ENCODE assay signal across 17 cellular contexts in the genomic region with DNA sequence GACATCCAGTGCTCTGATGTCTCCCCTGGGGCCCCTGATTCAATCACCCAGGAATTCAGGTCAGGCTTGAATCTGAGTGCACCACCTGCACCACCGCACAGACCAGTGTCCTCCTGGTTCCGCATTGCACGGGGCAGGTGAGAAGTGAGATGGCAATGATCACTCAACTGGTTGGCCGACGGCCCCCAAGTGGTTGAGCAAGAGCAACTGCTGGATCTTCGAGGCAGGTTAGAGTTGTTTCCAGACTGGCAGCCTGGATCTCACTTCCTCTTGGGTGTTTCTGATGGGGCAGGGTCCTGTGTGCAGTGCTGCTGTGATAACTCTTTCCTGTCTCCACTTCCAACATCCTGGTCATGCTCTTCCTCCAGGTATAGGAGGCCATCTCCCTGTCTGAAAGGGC. TPM values are rescaled to one million over a fixed set of nuclear protein-coding genes. Genes with fewer than 3 reads are reported as not detected.
"Had no signal": no experiment of that assay in that cellular context is flagged by ENCODE, and none has a peak within 500 bp of the region (broad histone marks: within the 10 kb centered on the region; RNA-seq: fewer than 3 reads in every experiment).

No MANE protein-coding gene starts in this region.

- H3K4me1 Mint-ChIP-seq: stimulated activated naive CD8-positive, alpha-beta T cell treated with anti-CD3 and anti-CD28 coated beads, Interleukin-15, amount 100 ng/mL, for 72 hours had no signal

- H3K4me1 ChIP-seq: breast epithelium, esophagus squamous epithelium, heart left ventricle, pancreas had no signal

- H3K9me3 ChIP-seq: breast epithelium, esophagus squamous epithelium, heart left ventricle, pancreas, thoracic aorta had no signal

- H3K27ac Mint-ChIP-seq: activated T-cell treated with anti-CD3 and anti-CD28 coated beads, Interleukin-2, amount 50 U/mL, for 72 hours; stimulated activated naive CD8-positive, alpha-beta T cell treated with anti-CD3 and anti-CD28 coated beads, Interleukin-15, amount 100 ng/mL, for 72 hours; T-helper 1 cell treated with Interleukin-12 subunit alpha and Interleukin-12 subunit beta and Interleukin-4 antibody, amounts not matched to agents 30 μg/mL and 1 μg/mL, for 36 hours had no signal

- H3K36me3 ChIP-seq: breast epithelium, esophagus squamous epithelium, heart left ventricle, pancreas, thoracic aorta had no signal

- DNase-seq: activated CD4-positive, alpha-beta T cell treated with anti-CD3 and anti-CD28 coated beads, Interleukin-2, amount 50 U/mL, for 48 hours; activated naive CD4-positive, alpha-beta T cell; activated T-cell treated with anti-CD3 and anti-CD28 coated beads, Interleukin-2, amount 50 U/mL, for 72 hours; aorta; esophagus squamous epithelium; foreskin fibroblast; heart left ventricle; pancreas; stimulated activated CD4-positive, alpha-beta T cell treated with anti-CD3 and anti-CD28 coated beads, Interleukin-4, amount 100 ng/mL, for 4 hours; stimulated activated naive CD8-positive, alpha-beta T cell treated with anti-CD3 and anti-CD28 coated beads, Interleukin-15, amount 100 ng/mL, for 72 hours had no signal

- H3K4me3 Mint-ChIP-seq: activated T-cell treated with anti-CD3 and anti-CD28 coated beads, Interleukin-2, amount 50 U/mL, for 72 hours; stimulated activated naive CD8-positive, alpha-beta T cell treated with anti-CD3 and anti-CD28 coated beads, Interleukin-15, amount 100 ng/mL, for 72 hours; T-helper 1 cell treated with Interleukin-12 subunit alpha and Interleukin-12 subunit beta and Interleukin-4 antibody, amounts not matched to agents 30 μg/mL and 1 μg/mL, for 36 hours had no signal

- H3K4me3 ChIP-seq: breast epithelium, esophagus squamous epithelium, heart left ventricle, pancreas, thoracic aorta had no signal

- H3K27me3 ChIP-seq: pancreas had no signal

- FAIRE-seq: keratinocyte, pancreas, TTC549 had no signal

- ATAC-seq: activated T-cell treated with anti-CD3 and anti-CD28 coated beads, Interleukin-2, amount 50 U/mL, for 72 hours; heart left ventricle; pancreas; stimulated activated naive CD8-positive, alpha-beta T cell treated with anti-CD3 and anti-CD28 coated beads, Interleukin-15, amount 100 ng/mL, for 72 hours had no signal

- H3K9me3 Mint-ChIP-seq: activated T-cell treated with anti-CD3 and anti-CD28 coated beads, Interleukin-2, amount 50 U/mL, for 72 hours; stimulated activated naive CD8-positive, alpha-beta T cell treated with anti-CD3 and anti-CD28 coated beads, Interleukin-15, amount 100 ng/mL, for 72 hours; T-helper 1 cell treated with Interleukin-12 subunit alpha and Interleukin-12 subunit beta and Interleukin-4 antibody, amounts not matched to agents 30 μg/mL and 1 μg/mL, for 36 hours had no signal

- H3K27ac ChIP-seq: breast epithelium, esophagus squamous epithelium, heart left ventricle, pancreas, thoracic aorta had no signal

RNA-seq across cellular contexts. Expression of gene C4orf50, which starts 50.4 kb away (rescaled TPM):
- total RNA-seq: renal cortical epithelial cell, skeletal muscle tissue had no signal
- polyA plus RNA-seq: aorta, heart left ventricle, keratinocyte had no signal
